Comparison of ENCODE assay signal across 33 cellular contexts in the genomic region with DNA sequence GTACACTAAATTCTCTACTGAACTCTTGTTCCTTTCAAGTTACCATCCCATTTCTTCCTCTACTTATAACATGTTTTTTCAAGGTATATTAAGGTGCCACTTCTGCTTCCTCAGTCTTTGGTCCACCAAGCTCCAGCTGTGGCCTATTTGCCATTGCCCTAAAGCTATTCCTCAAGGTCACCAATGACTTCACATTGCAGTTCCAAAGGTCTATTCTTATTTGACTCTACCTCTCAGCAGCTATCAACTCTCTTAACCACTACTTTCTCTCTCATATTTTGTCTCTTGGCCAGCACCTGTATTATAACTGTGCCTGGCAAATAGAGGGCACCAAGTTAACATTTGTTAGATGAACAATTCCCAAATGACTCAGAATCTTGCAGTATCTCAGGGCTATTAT.
"Had no signal": no experiment of that assay in that cellular context is flagged by ENCODE, and none has a peak within 500 bp of the region (broad histone marks: within the 10 kb centered on the region; RNA-seq: fewer than 3 reads in every experiment).

No MANE protein-coding gene starts in this region.

- H3K4me3 Mint-ChIP-seq: activated CD4-positive, alpha-beta memory T cell treated with anti-CD3 and anti-CD28 coated beads for 36 hours; activated CD4-positive, alpha-beta T cell treated with anti-CD3 and anti-CD28 coated beads for 36 hours; activated CD4-positive, alpha-beta T cell treated with anti-CD3 and anti-CD28 coated beads, Interleukin-2, amount 10 ng/mL, durations not matched to agents 24 days and 14 days; activated CD8-positive, alpha-beta memory T cell treated with anti-CD3 and anti-CD28 coated beads, Interleukin-2, amount 10 ng/mL, durations not matched to agents 7 days and 5 days; activated CD8-positive, alpha-beta T cell treated with anti-CD3 and anti-CD28 coated beads, Interleukin-2, amount 10 ng/mL, durations not matched to agents 7 days and 5 days; activated naive CD4-positive, alpha-beta T cell treated with anti-CD3 and anti-CD28 coated beads for 36 hours; activated naive CD4-positive, alpha-beta T cell treated with anti-CD3 and anti-CD28 coated beads, Interleukin-2, amount 50 U/mL, for 24 hours; activated naive CD8-positive, alpha-beta T cell treated with anti-CD3 and anti-CD28 coated beads for 36 hours; activated naive CD8-positive, alpha-beta T cell treated with anti-CD3 and anti-CD28 coated beads, Interleukin-2, amount 50 U/mL, for 24 hours; brain had no signal

- FAIRE-seq: endometrium, endothelial cell of umbilical vein had no signal

- H3K27ac ChIP-seq: adrenal gland, ascending aorta, breast epithelium, cardiac muscle cell, colonic mucosa, epithelial cell of prostate, esophagus squamous epithelium, gastroesophageal sphincter had no signal

- H3K4me3 ChIP-seq: adrenal gland, ascending aorta, breast epithelium, cardiac muscle cell, colonic mucosa, esophagus squamous epithelium, gastroesophageal sphincter had no signal

- H3K9me3 ChIP-seq: adrenal gland, ascending aorta, breast epithelium, colonic mucosa, esophagus squamous epithelium, gastroesophageal sphincter had no signal

- DNase-seq: activated CD4-positive, alpha-beta memory T cell treated with anti-CD3 and anti-CD28 coated beads for 36 hours; activated CD4-positive, alpha-beta T cell treated with anti-CD3 and anti-CD28 coated beads for 36 hours; activated CD4-positive, alpha-beta T cell treated with anti-CD3 and anti-CD28 coated beads, Interleukin-2, amount 10 ng/mL, durations not matched to agents 24 days and 14 days; activated CD4-positive, CD25-positive, alpha-beta regulatory T cell; activated CD4-positive, CD25-positive, alpha-beta regulatory T cell treated with anti-CD3 and anti-CD28 coated beads, Interleukin-2, amount 50 U/mL, for 72 hours; activated CD8-positive, alpha-beta memory T cell treated with anti-CD3 and anti-CD28 coated beads, Interleukin-2, amount 10 ng/mL, durations not matched to agents 7 days and 5 days; activated CD8-positive, alpha-beta memory T cell treated with anti-CD3 and anti-CD28 coated beads, Interleukin-2, amount 50 U/mL, for 4 hours; activated CD8-positive, alpha-beta T cell treated with anti-CD3 and anti-CD28 coated beads, Interleukin-2, amount 10 ng/mL, durations not matched to agents 7 days and 5 days; activated effector memory CD4-positive, alpha-beta T cell treated with anti-CD3 and anti-CD28 coated beads, Interleukin-2, amount 50 U/mL, for 16 hours; activated naive CD4-positive, alpha-beta T cell treated with anti-CD3 and anti-CD28 coated beads for 36 hours; activated naive CD8-positive, alpha-beta T cell treated with anti-CD3 and anti-CD28 coated beads for 36 hours; activated naive CD8-positive, alpha-beta T cell treated with anti-CD3 and anti-CD28 coated beads, Interleukin-2, amount 50 U/mL, for 24 hours; activated T-cell treated with anti-CD3 and anti-CD28 coated beads, Interleukin-2, amount 50 U/mL, for 1 hour; adrenal gland; amygdala; central memory CD4-positive, alpha-beta T cell; cerebellar nuclear complex; colonic mucosa; effector CD8-positive, alpha-beta T cell; esophagus squamous epithelium; foreskin melanocyte; T-helper 1 cell; T-helper 2 cell had no signal

- ATAC-seq: activated CD4-positive, alpha-beta T cell treated with anti-CD3 and anti-CD28 coated beads for 36 hours; activated CD8-positive, alpha-beta memory T cell treated with anti-CD3 and anti-CD28 coated beads, Interleukin-2, amount 10 ng/mL, durations not matched to agents 7 days and 5 days; activated CD8-positive, alpha-beta T cell treated with anti-CD3 and anti-CD28 coated beads, Interleukin-2, amount 10 ng/mL, durations not matched to agents 7 days and 5 days; activated naive CD8-positive, alpha-beta T cell treated with anti-CD3 and anti-CD28 coated beads, Interleukin-2, amount 50 U/mL, for 24 hours; gastroesophageal sphincter had no signal

- H3K27ac Mint-ChIP-seq: activated CD4-positive, alpha-beta memory T cell treated with anti-CD3 and anti-CD28 coated beads for 36 hours; activated CD4-positive, alpha-beta T cell treated with anti-CD3 and anti-CD28 coated beads for 36 hours; activated CD4-positive, alpha-beta T cell treated with anti-CD3 and anti-CD28 coated beads, Interleukin-2, amount 10 ng/mL, durations not matched to agents 24 days and 14 days; activated CD8-positive, alpha-beta memory T cell treated with anti-CD3 and anti-CD28 coated beads, Interleukin-2, amount 10 ng/mL, durations not matched to agents 7 days and 5 days; activated CD8-positive, alpha-beta T cell treated with anti-CD3 and anti-CD28 coated beads, Interleukin-2, amount 10 ng/mL, durations not matched to agents 7 days and 5 days; activated naive CD4-positive, alpha-beta T cell treated with anti-CD3 and anti-CD28 coated beads for 36 hours; activated naive CD4-positive, alpha-beta T cell treated with anti-CD3 and anti-CD28 coated beads, Interleukin-2, amount 50 U/mL, for 24 hours; activated naive CD8-positive, alpha-beta T cell treated with anti-CD3 and anti-CD28 coated beads for 36 hours; activated naive CD8-positive, alpha-beta T cell treated with anti-CD3 and anti-CD28 coated beads, Interleukin-2, amount 50 U/mL, for 24 hours; activated T-helper 2 cell treated with anti-CD3 and anti-CD28 coated beads, Interferon-gamma antibody, Interleukin-2, Interleukin-4, amounts not matched to agents 10 μg/mL and 5 μg/mL and 100 μg/mL, durations not matched to agents 14 hours and 24 hours and 36 hours; brain had no signal

- H3K36me3 ChIP-seq: adrenal gland, ascending aorta, breast epithelium, cardiac muscle cell, colonic mucosa had no signal

- H3K27me3 ChIP-seq: adrenal gland, ascending aorta, breast epithelium, cardiac muscle cell, colonic mucosa, esophagus squamous epithelium, gastroesophageal sphincter had no signal

- H3K9me3 Mint-ChIP-seq: activated CD4-positive, alpha-beta memory T cell treated with anti-CD3 and anti-CD28 coated beads for 36 hours; activated CD4-positive, alpha-beta T cell treated with anti-CD3 and anti-CD28 coated beads, Interleukin-2, amount 10 ng/mL, durations not matched to agents 24 days and 14 days; activated naive CD4-positive, alpha-beta T cell treated with anti-CD3 and anti-CD28 coated beads for 36 hours; activated naive CD4-positive, alpha-beta T cell treated with anti-CD3 and anti-CD28 coated beads, Interleukin-2, amount 50 U/mL, for 24 hours; activated naive CD8-positive, alpha-beta T cell treated with anti-CD3 and anti-CD28 coated beads for 36 hours; activated naive CD8-positive, alpha-beta T cell treated with anti-CD3 and anti-CD28 coated beads, Interleukin-2, amount 50 U/mL, for 24 hours; activated T-helper 2 cell treated with anti-CD3 and anti-CD28 coated beads, Interferon-gamma antibody, Interleukin-2, Interleukin-4, amounts not matched to agents 10 μg/mL and 5 μg/mL and 100 μg/mL, durations not matched to agents 14 hours and 24 hours and 36 hours; brain had no signal

- H3K27me3 Mint-ChIP-seq: activated CD4-positive, alpha-beta memory T cell treated with anti-CD3 and anti-CD28 coated beads for 36 hours; activated CD4-positive, alpha-beta T cell treated with anti-CD3 and anti-CD28 coated beads for 36 hours; activated CD4-positive, alpha-beta T cell treated with anti-CD3 and anti-CD28 coated beads, Interleukin-2, amount 10 ng/mL, durations not matched to agents 24 days and 14 days; activated CD8-positive, alpha-beta memory T cell treated with anti-CD3 and anti-CD28 coated beads, Interleukin-2, amount 10 ng/mL, durations not matched to agents 7 days and 5 days; activated naive CD4-positive, alpha-beta T cell treated with anti-CD3 and anti-CD28 coated beads, Interleukin-2, amount 50 U/mL, for 24 hours; activated naive CD8-positive, alpha-beta T cell treated with anti-CD3 and anti-CD28 coated beads for 36 hours; activated naive CD8-positive, alpha-beta T cell treated with anti-CD3 and anti-CD28 coated beads, Interleukin-2, amount 50 U/mL, for 24 hours; brain had no signal

- H3K36me3 Mint-ChIP-seq: activated CD4-positive, alpha-beta memory T cell treated with anti-CD3 and anti-CD28 coated beads for 36 hours; activated naive CD4-positive, alpha-beta T cell treated with anti-CD3 and anti-CD28 coated beads, Interleukin-2, amount 50 U/mL, for 24 hours; activated naive CD8-positive, alpha-beta T cell treated with anti-CD3 and anti-CD28 coated beads for 36 hours had no signal

- H3K4me1 ChIP-seq: ascending aorta, breast epithelium, colonic mucosa, esophagus squamous epithelium had no signal
